In genomic region chr3:32569540-32570425, GRCh38 we compare ENCODE assay signal across 1 cellular context.
TF ChIP-seq lines count a peak whose summit lies in the region.

No MANE protein-coding gene starts in this region.

TF ChIP-seq in WTC11, 78 proteins besides CTCF, POLR2A, EP300 and RAD21 (continued from another document):
- TF ChIP-seq GRHL2 (CRISPR knock-in tag; IDR thresholded peaks at IDR 0.05; ENCODE audit: insufficient replicate concordance, severe bottlenecking): no peak
- TF ChIP-seq NR2C2 (CRISPR knock-in tag; IDR thresholded peaks at IDR 0.05): peak; percentile 53; the same call in 1 of the 2 replicates
- no peak; the same call in 1 of the 2 replicates for TF ChIP-seq NFATC4 (CRISPR knock-in tag; IDR thresholded peaks at IDR 0.05)
- 0 out of 2 replicates have a peak, but pooled peaks have one; percentile 38 for TF ChIP-seq E2F1 (CRISPR knock-in tag; IDR thresholded peaks at IDR 0.05)
- TF ChIP-seq PRRX2 (CRISPR knock-in tag; IDR thresholded peaks at IDR 0.05): no peak
- TF ChIP-seq FOXP4 (CRISPR knock-in tag; IDR thresholded peaks at IDR 0.05): no peak; the same call in 1 of the 2 replicates
- TF ChIP-seq ESRRA (CRISPR knock-in tag; IDR thresholded peaks at IDR 0.05; ENCODE audit: borderline replicate concordance): no peak
TF ChIP-seq in WTC11: peak in this region for 11.
